In the genomic region with DNA sequence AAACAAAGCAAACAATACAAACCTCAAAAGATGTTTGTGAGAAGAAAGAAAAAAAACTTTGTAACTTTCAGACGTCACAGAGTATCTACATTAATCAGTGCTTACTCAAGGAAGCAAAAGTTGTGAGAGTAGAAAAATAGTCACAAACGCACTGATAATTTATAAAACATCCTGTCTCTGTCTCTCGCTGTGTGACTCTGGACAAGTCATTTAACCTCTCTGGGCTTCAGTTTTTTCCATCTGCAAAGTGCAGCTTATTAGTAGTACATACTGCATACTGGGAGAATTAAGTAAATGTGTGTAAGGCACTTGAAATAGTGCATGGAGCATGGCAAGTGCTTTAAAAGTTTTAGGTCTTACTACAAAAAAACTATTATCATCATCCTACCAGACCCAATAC, we compare ENCODE assay signal across 2 cellular contexts.
TF ChIP-seq lines count a peak whose summit lies in the region.

No MANE protein-coding gene starts in this region.

TF ChIP-seq in A549, 52 proteins besides CTCF, POLR2A, EP300 and RAD21:
- 0 out of 2 replicates have a peak, but pooled peaks have one; percentile 44 for TF ChIP-seq KDM1A (IDR thresholded peaks at IDR 0.05; ENCODE audit: low read depth)
- TF ChIP-seq USF2 (IDR thresholded peaks at IDR 0.05), result no peak
- TF ChIP-seq ZFP36 (IDR thresholded peaks at IDR 0.05; ENCODE audit: borderline replicate concordance, partially characterized antibody), result peak; percentile 42

TF ChIP-seq in HEK293, 187 proteins besides CTCF, POLR2A, EP300 and RAD21:
- TF ChIP-seq ZNF654 (tag by site-specific recombination; IDR thresholded peaks at IDR 0.05; ENCODE audit: low read depth), result no peak
- no peak for TF ChIP-seq ZNF530 (tag by site-specific recombination; IDR thresholded peaks at IDR 0.05; ENCODE audit: low read depth)
- no peak for TF ChIP-seq PRDM4 (tag by site-specific recombination; IDR thresholded peaks at IDR 0.05)
- TF ChIP-seq ZNF624 (tag by site-specific recombination; IDR thresholded peaks at IDR 0.05), result no peak
- peak; percentile 55; the same call in 1 of the 2 replicates for TF ChIP-seq ZNF768 (tag by site-specific recombination; IDR thresholded peaks at IDR 0.05)
TF ChIP-seq in HEK293: peak in this region for 1.
